12 cellular contexts compared by ENCODE assay signal in genomic region chr15:94610069-94610863, GRCh38.
DNase-seq lines count a peak whose midpoint lies in the region; ATAC-seq and TF ChIP-seq lines count a peak whose summit lies in the region.
"Had no signal": no experiment of that assay in that cellular context is flagged by ENCODE, and none has a peak within 500 bp of the region (broad histone marks: within the 10 kb centered on the region; RNA-seq: fewer than 3 reads in every experiment).

No MANE protein-coding gene starts in this region.

- H3K9me3 ChIP-seq in A673 (ENCODE audit: low read depth, low read length, poor library complexity, severe bottlenecking), result no peaks in the 10 kb centered on the region

- peaks cover 3% of the 10 kb centered on the region for H3K36me3 Mint-ChIP-seq in activated CD8-positive, alpha-beta memory T cell treated with anti-CD3 and anti-CD28 coated beads, Interleukin-2, amount 10 ng/mL, durations not matched to agents 7 days and 5 days

- no peaks in the 10 kb centered on the region for H3K36me3 ChIP-seq in A673 (ENCODE audit: insufficient read depth, low read length, poor library complexity, severe bottlenecking)
- H3K36me3 ChIP-seq: cardiac muscle cell had no signal

- H3K9me3 Mint-ChIP-seq in activated CD8-positive, alpha-beta memory T cell treated with anti-CD3 and anti-CD28 coated beads, Interleukin-2, amount 10 ng/mL, durations not matched to agents 7 days and 5 days (ENCODE audit: low read depth), result no peaks in the 10 kb centered on the region

- no peak overlapping the region for H3K4me3 ChIP-seq in A673 (ENCODE audit: low read depth, low read length, poor library complexity, severe bottlenecking)
- H3K4me3 ChIP-seq: cardiac muscle cell, skin epidermis had no signal

- no peak overlapping the region for H3K27ac ChIP-seq in A673 (ENCODE audit: low read depth, low read length, poor library complexity, severe bottlenecking)
- H3K27ac ChIP-seq: cardiac muscle cell, skin epidermis had no signal

- H3K27me3 Mint-ChIP-seq in activated CD8-positive, alpha-beta memory T cell treated with anti-CD3 and anti-CD28 coated beads, Interleukin-2, amount 10 ng/mL, durations not matched to agents 7 days and 5 days, result peaks cover 57% of the 10 kb centered on the region

- H3K4me1 Mint-ChIP-seq in activated CD8-positive, alpha-beta memory T cell treated with anti-CD3 and anti-CD28 coated beads, Interleukin-2, amount 10 ng/mL, durations not matched to agents 7 days and 5 days, result peaks cover 38% of the 10 kb centered on the region

- ATAC-seq in GM19035 (IDR thresholded peaks at IDR 0.05; ENCODE audit: unreplicated experiment), result peak; percentile 84
- peak; percentile 71 for ATAC-seq in HG02759 (IDR thresholded peaks at IDR 0.05; ENCODE audit: unreplicated experiment)
- ATAC-seq in HG03571 (IDR thresholded peaks at IDR 0.05; ENCODE audit: unreplicated experiment), result peak; percentile 74
- no peak for ATAC-seq in activated CD8-positive, alpha-beta memory T cell treated with anti-CD3 and anti-CD28 coated beads, Interleukin-2, amount 10 ng/mL, durations not matched to agents 7 days and 5 days
- ATAC-seq in HG03439 (IDR thresholded peaks at IDR 0.05; ENCODE audit: unreplicated experiment), result no peak
- ATAC-seq: PC-3 had no signal

- H3K4me1 ChIP-seq in A673 (ENCODE audit: insufficient read depth, low read length, poor library complexity, severe bottlenecking), result peaks cover 42% of the 10 kb centered on the region

- TF ChIP-seq CTCF in A673 (conservative IDR thresholded peaks at IDR 0.05; ENCODE audit: low read depth, low read length), result no peak

- DNase-seq in A673 (ENCODE audit: low spot score) (peak; percentile 41), glomerular visceral epithelial cell (ENCODE audit: extremely low spot score) (no peak)
- no peak for DNase-seq in activated CD8-positive, alpha-beta memory T cell treated with anti-CD3 and anti-CD28 coated beads, Interleukin-2, amount 10 ng/mL, durations not matched to agents 7 days and 5 days
- no peak for DNase-seq in effector CD4-positive, alpha-beta T cell
- DNase-seq: NCI-H2029 treated with DMSO at 0.1 percent for 48 hours, PC-3 had no signal

- POLR2A ChIA-PET in A673 (lab: Charles Lee; ENCODE audit: low non-redundant PET), result no interaction called here

- H3K27ac Mint-ChIP-seq in activated CD8-positive, alpha-beta memory T cell treated with anti-CD3 and anti-CD28 coated beads, Interleukin-2, amount 10 ng/mL, durations not matched to agents 7 days and 5 days, result no peak overlapping the region

- no peak overlapping the region for H3K4me3 Mint-ChIP-seq in activated CD8-positive, alpha-beta memory T cell treated with anti-CD3 and anti-CD28 coated beads, Interleukin-2, amount 10 ng/mL, durations not matched to agents 7 days and 5 days

- intact Hi-C loops in A673 (cut with micrococcal nuclease; ENCODE audit: unreplicated experiment), result no loop called here

- no TSS peak for BruUV-seq in A673 (replicated peaks; lab: Mats Ljungman, UMichigan)

- H3K27me3 ChIP-seq in A673 (replicated peaks; ENCODE audit: insufficient read depth, low read depth, low read length, poor library complexity), result no peaks in the 10 kb centered on the region
- H3K27me3 ChIP-seq: cardiac muscle cell had no signal

- CTCF ChIA-PET in A673 (lab: Charles Lee), result no interaction called here
- CTCF ChIA-PET in activated CD8-positive, alpha-beta memory T cell treated with anti-CD3 and anti-CD28 coated beads, Interleukin-2, amount 10 ng/mL, durations not matched to agents 7 days and 5 days (lab: Charles Lee), result no interaction called here

Comparison
In these comparisons a context has a peak if more than half of its experiments do, and no peak if none do; other contexts are left out.
1. ATAC-seq: peak in GM19035 (single experiment), HG02759 (single experiment) and HG03571 (single experiment); none in activated CD8-positive, alpha-beta memory T cell treated with anti-CD3 and anti-CD28 coated beads, Interleukin-2, amount 10 ng/mL, durations not matched to agents 7 days and 5 days (single experiment) and HG03439 (single experiment).